8 cellular contexts compared by ENCODE assay signal in genomic region chr17:28416703-28417311, GRCh38. TPM values are rescaled to one million over a fixed set of nuclear protein-coding genes. Genes with fewer than 3 reads are reported as not detected.
DNase-seq lines count a peak whose midpoint lies in the region; ATAC-seq and TF ChIP-seq lines count a peak whose summit lies in the region.

No MANE protein-coding gene starts in this region.

- DNase-seq in EH (ENCODE audit: low read depth) (peak; percentile 70), PC-3 (peak; percentile 62), glomerular visceral epithelial cell (ENCODE audit: extremely low spot score) (peak; percentile 70), renal cortical epithelial cell (ENCODE audit: low read depth) (peak; percentile 66)
- peak; percentile 56 for DNase-seq in Jurkat, Clone E6-1 (ENCODE audit: low read depth, low spot score)
- DNase-seq in activated T-helper 2 cell treated with anti-CD3 and anti-CD28 coated beads, Interferon-gamma antibody, Interleukin-2, Interleukin-4, amounts not matched to agents 10 μg/mL and 5 μg/mL and 100 μg/mL, durations not matched to agents 14 hours and 24 hours and 36 hours (ENCODE audit: low spot score): peak; percentile 32

- no peaks in the 10 kb centered on the region for H3K4me1 Mint-ChIP-seq in activated T-helper 2 cell treated with anti-CD3 and anti-CD28 coated beads, Interferon-gamma antibody, Interleukin-2, Interleukin-4, amounts not matched to agents 10 μg/mL and 5 μg/mL and 100 μg/mL, durations not matched to agents 14 hours and 24 hours and 36 hours (ENCODE audit: low read depth)

- H3K4me2 ChIP-seq in PC-3 (ENCODE audit: low read length): no peak overlapping the region

- ATAC-seq in PC-3: peak; percentile 82
- ATAC-seq in HG02884 (IDR thresholded peaks at IDR 0.05; ENCODE audit: unreplicated experiment): no peak
- ATAC-seq in GM18861 (IDR thresholded peaks at IDR 0.05; ENCODE audit: unreplicated experiment): no peak

- intact Hi-C loops in PC-3 (cut with micrococcal nuclease): loop anchor here (2.0 kb wide), 1 partner anchor 50 kb away; no protein-coding TSS in a partner anchor
- intact Hi-C loops in activated T-helper 2 cell treated with anti-CD3 and anti-CD28 coated beads, Interferon-gamma antibody, Interleukin-2, Interleukin-4, amounts not matched to agents 10 μg/mL and 5 μg/mL and 100 μg/mL, durations not matched to agents 14 hours and 24 hours and 36 hours (cut with micrococcal nuclease): loop anchor here (5.0 to 10.0 kb wide), 2 partner anchors 128 to 185 kb away; no protein-coding TSS in a partner anchor

- H3K27ac Mint-ChIP-seq in activated T-helper 2 cell treated with anti-CD3 and anti-CD28 coated beads, Interferon-gamma antibody, Interleukin-2, Interleukin-4, amounts not matched to agents 10 μg/mL and 5 μg/mL and 100 μg/mL, durations not matched to agents 14 hours and 24 hours and 36 hours: no peak overlapping the region

- no peaks in the 10 kb centered on the region for H3K9me3 ChIP-seq in PC-3 (ENCODE audit: low read length)

- H3K27me3 ChIP-seq in PC-3 (ENCODE audit: low read length): no peaks in the 10 kb centered on the region

- H3K36me3 ChIP-seq in PC-3 (ENCODE audit: low read depth, low read length): no peaks in the 10 kb centered on the region

- H3K27me3 Mint-ChIP-seq in activated T-helper 2 cell treated with anti-CD3 and anti-CD28 coated beads, Interferon-gamma antibody, Interleukin-2, Interleukin-4, amounts not matched to agents 10 μg/mL and 5 μg/mL and 100 μg/mL, durations not matched to agents 14 hours and 24 hours and 36 hours (ENCODE audit: low read depth): peaks cover 18% of the 10 kb centered on the region

- H2AFZ ChIP-seq in PC-3 (ENCODE audit: low read length): no peak overlapping the region; the same call in 1 of the 2 replicates

- H3K9me2 ChIP-seq in PC-3 (replicated peaks; ENCODE audit: low read length): no peaks in the 10 kb centered on the region

- H3K9ac ChIP-seq in PC-3 (ENCODE audit: low read length): no peak overlapping the region

- H3K4me3 Mint-ChIP-seq in activated T-helper 2 cell treated with anti-CD3 and anti-CD28 coated beads, Interferon-gamma antibody, Interleukin-2, Interleukin-4, amounts not matched to agents 10 μg/mL and 5 μg/mL and 100 μg/mL, durations not matched to agents 14 hours and 24 hours and 36 hours (ENCODE audit: low read depth): no peak overlapping the region

- POLR2A ChIA-PET in PC-3 (lab: Charles Lee; ENCODE audit: unreplicated experiment): no interaction called here

- BruUV-seq in PC-3 (replicated peaks; lab: Mats Ljungman, UMichigan): no TSS peak

- H3K9me3 Mint-ChIP-seq in activated T-helper 2 cell treated with anti-CD3 and anti-CD28 coated beads, Interferon-gamma antibody, Interleukin-2, Interleukin-4, amounts not matched to agents 10 μg/mL and 5 μg/mL and 100 μg/mL, durations not matched to agents 14 hours and 24 hours and 36 hours: no peaks in the 10 kb centered on the region

- CTCF ChIA-PET in PC-3 (lab: Charles Lee): no interaction called here

- H3K36me3 Mint-ChIP-seq in activated T-helper 2 cell treated with anti-CD3 and anti-CD28 coated beads, Interferon-gamma antibody, Interleukin-2, Interleukin-4, amounts not matched to agents 10 μg/mL and 5 μg/mL and 100 μg/mL, durations not matched to agents 14 hours and 24 hours and 36 hours (ENCODE audit: low read depth): no peaks in the 10 kb centered on the region

- peak; percentile 77 for TF ChIP-seq CTCF in PC-3 (conservative IDR thresholded peaks at IDR 0.05; ENCODE audit: low read depth, low read length)

- H3K4me3 ChIP-seq in Jurkat, Clone E6-1 (ENCODE audit: low read length): no peak overlapping the region
- no peak overlapping the region for H3K4me3 ChIP-seq in PC-3 (ENCODE audit: low read length)

- no peaks in the 10 kb centered on the region for H4K20me1 ChIP-seq in PC-3 (ENCODE audit: low read length)

- H3K79me2 ChIP-seq in PC-3 (ENCODE audit: low read length): no peaks in the 10 kb centered on the region

- no peaks in the 10 kb centered on the region for H3K4me1 ChIP-seq in PC-3 (ENCODE audit: insufficient read depth, low read length)

- no peak overlapping the region for H3K27ac ChIP-seq in PC-3 (ENCODE audit: low read length)

- H3F3A ChIP-seq in PC-3 (ENCODE audit: low read length, unreplicated experiment): no peaks in the 10 kb centered on the region

RNA-seq across cellular contexts. Expression of gene SLC46A1, which starts 10.8 kb away (rescaled TPM):
- 0.70 TPM for polyA plus RNA-seq in Jurkat, Clone E6-1 (2012; ENCODE audit: insufficient read depth, insufficient read length)
- total RNA-seq in PC-3 (2014; rRNA removed) (10.4 and 12.9 TPM in 2 replicates), renal cortical epithelial cell (4.0 and 8.6 TPM in 2 replicates)
- 5.3 and 6.9 TPM in 2 replicates for total RNA-seq in activated T-helper 2 cell treated with anti-CD3 and anti-CD28 coated beads, Interferon-gamma antibody, Interleukin-2, Interleukin-4, amounts not matched to agents 10 μg/mL and 5 μg/mL and 100 μg/mL, durations not matched to agents 14 hours and 24 hours and 36 hours

RNA-seq across cellular contexts. Expression of gene SARM1, which starts 45.3 kb away (rescaled TPM):
- polyA plus RNA-seq in Jurkat, Clone E6-1 (2012; ENCODE audit: insufficient read depth, insufficient read length): 3.7 TPM
- total RNA-seq in PC-3 (2014; rRNA removed) (6.7 and 8.4 TPM in 2 replicates), renal cortical epithelial cell (1.4 and 8.9 TPM in 2 replicates)
- total RNA-seq in activated T-helper 2 cell treated with anti-CD3 and anti-CD28 coated beads, Interferon-gamma antibody, Interleukin-2, Interleukin-4, amounts not matched to agents 10 μg/mL and 5 μg/mL and 100 μg/mL, durations not matched to agents 14 hours and 24 hours and 36 hours: 35.0 and 35.9 TPM in 2 replicates

RNA-seq across cellular contexts. Expression of gene VTN, which starts 46.7 kb away (rescaled TPM):
- polyA plus RNA-seq in Jurkat, Clone E6-1 (2012; ENCODE audit: insufficient read depth, insufficient read length): not detected
- total RNA-seq in PC-3 (2014; rRNA removed) (not detected in 2 replicates), renal cortical epithelial cell (not detected in 2 replicates)
- total RNA-seq in activated T-helper 2 cell treated with anti-CD3 and anti-CD28 coated beads, Interferon-gamma antibody, Interleukin-2, Interleukin-4, amounts not matched to agents 10 μg/mL and 5 μg/mL and 100 μg/mL, durations not matched to agents 14 hours and 24 hours and 36 hours: 0.23 and 0.50 TPM in 2 replicates

RNA-seq across cellular contexts. Expression of gene SEBOX, which starts 51.8 kb away (rescaled TPM):
- polyA plus RNA-seq in Jurkat, Clone E6-1 (2012; ENCODE audit: insufficient read depth, insufficient read length): not detected
- total RNA-seq in PC-3 (2014; rRNA removed): not detected in 2 replicates
- not detected in 2 replicates for total RNA-seq in activated T-helper 2 cell treated with anti-CD3 and anti-CD28 coated beads, Interferon-gamma antibody, Interleukin-2, Interleukin-4, amounts not matched to agents 10 μg/mL and 5 μg/mL and 100 μg/mL, durations not matched to agents 14 hours and 24 hours and 36 hours
- not detected in 2 replicates for total RNA-seq in renal cortical epithelial cell

RNA-seq across cellular contexts. Expression of gene SLC13A2, which starts 56.6 kb away (rescaled TPM):
- not detected for polyA plus RNA-seq in Jurkat, Clone E6-1 (2012; ENCODE audit: insufficient read depth, insufficient read length)
- total RNA-seq in PC-3 (2014; rRNA removed) (not detected in 2 replicates), renal cortical epithelial cell (not detected in 2 replicates)
- total RNA-seq in activated T-helper 2 cell treated with anti-CD3 and anti-CD28 coated beads, Interferon-gamma antibody, Interleukin-2, Interleukin-4, amounts not matched to agents 10 μg/mL and 5 μg/mL and 100 μg/mL, durations not matched to agents 14 hours and 24 hours and 36 hours: not detected in 2 replicates
